In the genomic region with DNA sequence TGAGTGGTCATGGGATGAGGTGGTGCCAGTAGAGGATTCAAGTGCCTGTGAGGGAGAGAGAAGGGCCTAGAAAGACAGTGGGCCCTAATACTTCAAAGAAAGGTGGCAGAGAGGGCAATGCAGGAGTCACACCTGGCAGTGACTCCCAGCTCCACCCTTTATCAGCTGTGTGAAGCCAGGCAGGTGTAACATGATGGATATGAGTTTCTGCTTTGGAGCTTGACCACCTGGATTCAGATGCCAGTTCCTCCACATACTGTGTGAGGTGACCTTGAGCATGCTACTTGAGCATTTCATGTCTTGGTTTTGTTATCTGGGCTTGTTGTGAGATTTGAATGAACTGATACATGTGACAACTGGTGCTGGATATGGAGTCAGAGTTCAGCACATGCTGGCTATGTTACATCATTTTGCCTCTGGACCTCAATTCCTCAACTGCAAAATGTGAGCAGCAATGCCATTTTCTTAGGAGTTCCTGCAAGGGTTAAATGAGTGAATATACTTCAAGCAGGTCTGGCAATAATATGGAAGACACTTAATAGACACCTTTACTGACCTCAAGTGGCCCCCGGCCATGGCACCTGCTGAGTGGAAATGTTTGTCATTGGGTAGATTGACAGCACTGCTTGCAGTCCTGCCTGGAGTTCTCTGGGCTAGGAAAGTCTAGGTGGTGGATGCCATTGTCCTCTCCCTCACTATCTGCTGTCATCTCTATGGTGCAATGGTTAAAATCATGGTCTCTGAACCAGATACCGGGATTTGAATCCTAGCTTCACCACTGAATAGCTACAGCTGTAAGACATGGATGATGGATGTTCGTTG, we compare ENCODE assay signal across 3 cellular contexts.
TF ChIP-seq lines count a peak whose summit lies in the region.

No MANE protein-coding gene starts in this region.

TF ChIP-seq in IMR-90, 13 proteins besides CTCF, POLR2A, EP300 and RAD21:
- TF ChIP-seq CEBPB (IDR thresholded peaks at IDR 0.05; ENCODE audit: low read depth, low read length) = peak; percentile 65; the same call in 1 of the 2 replicates
- no peak for TF ChIP-seq FOS (IDR thresholded peaks at IDR 0.05; ENCODE audit: low read depth, low read length)

TF ChIP-seq in neural cell, 6 proteins besides CTCF, POLR2A, EP300 and RAD21:
- TF ChIP-seq, protein P1, sequence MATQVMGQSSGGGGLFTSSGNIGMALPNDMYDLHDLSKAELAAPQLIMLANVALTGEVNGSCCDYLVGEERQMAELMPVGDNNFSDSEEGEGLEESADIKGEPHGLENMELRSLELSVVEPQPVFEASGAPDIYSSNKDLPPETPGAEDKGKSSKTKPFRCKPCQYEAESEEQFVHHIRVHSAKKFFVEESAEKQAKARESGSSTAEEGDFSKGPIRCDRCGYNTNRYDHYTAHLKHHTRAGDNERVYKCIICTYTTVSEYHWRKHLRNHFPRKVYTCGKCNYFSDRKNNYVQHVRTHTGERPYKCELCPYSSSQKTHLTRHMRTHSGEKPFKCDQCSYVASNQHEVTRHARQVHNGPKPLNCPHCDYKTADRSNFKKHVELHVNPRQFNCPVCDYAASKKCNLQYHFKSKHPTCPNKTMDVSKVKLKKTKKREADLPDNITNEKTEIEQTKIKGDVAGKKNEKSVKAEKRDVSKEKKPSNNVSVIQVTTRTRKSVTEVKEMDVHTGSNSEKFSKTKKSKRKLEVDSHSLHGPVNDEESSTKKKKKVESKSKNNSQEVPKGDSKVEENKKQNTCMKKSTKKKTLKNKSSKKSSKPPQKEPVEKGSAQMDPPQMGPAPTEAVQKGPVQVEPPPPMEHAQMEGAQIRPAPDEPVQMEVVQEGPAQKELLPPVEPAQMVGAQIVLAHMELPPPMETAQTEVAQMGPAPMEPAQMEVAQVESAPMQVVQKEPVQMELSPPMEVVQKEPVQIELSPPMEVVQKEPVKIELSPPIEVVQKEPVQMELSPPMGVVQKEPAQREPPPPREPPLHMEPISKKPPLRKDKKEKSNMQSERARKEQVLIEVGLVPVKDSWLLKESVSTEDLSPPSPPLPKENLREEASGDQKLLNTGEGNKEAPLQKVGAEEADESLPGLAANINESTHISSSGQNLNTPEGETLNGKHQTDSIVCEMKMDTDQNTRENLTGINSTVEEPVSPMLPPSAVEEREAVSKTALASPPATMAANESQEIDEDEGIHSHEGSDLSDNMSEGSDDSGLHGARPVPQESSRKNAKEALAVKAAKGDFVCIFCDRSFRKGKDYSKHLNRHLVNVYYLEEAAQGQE (IDR thresholded peaks at IDR 0.05; ENCODE audit: borderline replicate concordance) = no peak
- TF ChIP-seq SMC3 (conservative IDR thresholded peaks at IDR 0.05; ENCODE audit: poor library complexity) = no peak
TF ChIP-seq in neural cell: peak in this region for 0.

TF ChIP-seq in SK-N-SH treated with all-trans-retinoic acid at 6 μM for 48 hours, 23 proteins besides CTCF, POLR2A, EP300 and RAD21:
- TF ChIP-seq, protein P2, sequence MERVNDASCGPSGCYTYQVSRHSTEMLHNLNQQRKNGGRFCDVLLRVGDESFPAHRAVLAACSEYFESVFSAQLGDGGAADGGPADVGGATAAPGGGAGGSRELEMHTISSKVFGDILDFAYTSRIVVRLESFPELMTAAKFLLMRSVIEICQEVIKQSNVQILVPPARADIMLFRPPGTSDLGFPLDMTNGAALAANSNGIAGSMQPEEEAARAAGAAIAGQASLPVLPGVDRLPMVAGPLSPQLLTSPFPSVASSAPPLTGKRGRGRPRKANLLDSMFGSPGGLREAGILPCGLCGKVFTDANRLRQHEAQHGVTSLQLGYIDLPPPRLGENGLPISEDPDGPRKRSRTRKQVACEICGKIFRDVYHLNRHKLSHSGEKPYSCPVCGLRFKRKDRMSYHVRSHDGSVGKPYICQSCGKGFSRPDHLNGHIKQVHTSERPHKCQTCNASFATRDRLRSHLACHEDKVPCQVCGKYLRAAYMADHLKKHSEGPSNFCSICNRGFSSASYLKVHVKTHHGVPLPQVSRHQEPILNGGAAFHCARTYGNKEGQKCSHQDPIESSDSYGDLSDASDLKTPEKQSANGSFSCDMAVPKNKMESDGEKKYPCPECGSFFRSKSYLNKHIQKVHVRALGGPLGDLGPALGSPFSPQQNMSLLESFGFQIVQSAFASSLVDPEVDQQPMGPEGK (CRISPR knock-in tag; IDR thresholded peaks at IDR 0.05; ENCODE audit: borderline replicate concordance) = no peak
- TF ChIP-seq ESRRG (CRISPR knock-in tag; IDR thresholded peaks at IDR 0.05) (no peak), GLIS3 (CRISPR knock-in tag; IDR thresholded peaks at IDR 0.05) (no peak), OSR1 (CRISPR knock-in tag; IDR thresholded peaks at IDR 0.05) (no peak), ZC3H10 (CRISPR knock-in tag; IDR thresholded peaks at IDR 0.05) (no peak), ZNF8 (CRISPR knock-in tag; IDR thresholded peaks at IDR 0.05) (no peak), PPARA (CRISPR knock-in tag; IDR thresholded peaks at IDR 0.05; ENCODE audit: borderline replicate concordance) (no peak), ZNF565 (CRISPR knock-in tag; conservative IDR thresholded peaks at IDR 0.05; ENCODE audit: low read depth) (no peak), ZFP30 (CRISPR knock-in tag; IDR thresholded peaks at IDR 0.05) (no peak), ISL1 (CRISPR knock-in tag; IDR thresholded peaks at IDR 0.05) (no peak), CSDC2 (CRISPR knock-in tag; IDR thresholded peaks at IDR 0.05) (no peak)
- TF ChIP-seq, protein P3, sequence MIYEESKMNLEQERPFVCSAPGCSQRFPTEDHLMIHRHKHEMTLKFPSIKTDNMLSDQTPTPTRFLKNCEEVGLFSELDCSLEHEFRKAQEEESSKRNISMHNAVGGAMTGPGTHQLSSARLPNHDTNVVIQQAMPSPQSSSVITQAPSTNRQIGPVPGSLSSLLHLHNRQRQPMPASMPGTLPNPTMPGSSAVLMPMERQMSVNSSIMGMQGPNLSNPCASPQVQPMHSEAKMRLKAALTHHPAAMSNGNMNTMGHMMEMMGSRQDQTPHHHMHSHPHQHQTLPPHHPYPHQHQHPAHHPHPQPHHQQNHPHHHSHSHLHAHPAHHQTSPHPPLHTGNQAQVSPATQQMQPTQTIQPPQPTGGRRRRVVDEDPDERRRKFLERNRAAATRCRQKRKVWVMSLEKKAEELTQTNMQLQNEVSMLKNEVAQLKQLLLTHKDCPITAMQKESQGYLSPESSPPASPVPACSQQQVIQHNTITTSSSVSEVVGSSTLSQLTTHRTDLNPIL (CRISPR knock-in tag; IDR thresholded peaks at IDR 0.05; ENCODE audit: low read depth) = no peak
- TF ChIP-seq, protein P4, sequence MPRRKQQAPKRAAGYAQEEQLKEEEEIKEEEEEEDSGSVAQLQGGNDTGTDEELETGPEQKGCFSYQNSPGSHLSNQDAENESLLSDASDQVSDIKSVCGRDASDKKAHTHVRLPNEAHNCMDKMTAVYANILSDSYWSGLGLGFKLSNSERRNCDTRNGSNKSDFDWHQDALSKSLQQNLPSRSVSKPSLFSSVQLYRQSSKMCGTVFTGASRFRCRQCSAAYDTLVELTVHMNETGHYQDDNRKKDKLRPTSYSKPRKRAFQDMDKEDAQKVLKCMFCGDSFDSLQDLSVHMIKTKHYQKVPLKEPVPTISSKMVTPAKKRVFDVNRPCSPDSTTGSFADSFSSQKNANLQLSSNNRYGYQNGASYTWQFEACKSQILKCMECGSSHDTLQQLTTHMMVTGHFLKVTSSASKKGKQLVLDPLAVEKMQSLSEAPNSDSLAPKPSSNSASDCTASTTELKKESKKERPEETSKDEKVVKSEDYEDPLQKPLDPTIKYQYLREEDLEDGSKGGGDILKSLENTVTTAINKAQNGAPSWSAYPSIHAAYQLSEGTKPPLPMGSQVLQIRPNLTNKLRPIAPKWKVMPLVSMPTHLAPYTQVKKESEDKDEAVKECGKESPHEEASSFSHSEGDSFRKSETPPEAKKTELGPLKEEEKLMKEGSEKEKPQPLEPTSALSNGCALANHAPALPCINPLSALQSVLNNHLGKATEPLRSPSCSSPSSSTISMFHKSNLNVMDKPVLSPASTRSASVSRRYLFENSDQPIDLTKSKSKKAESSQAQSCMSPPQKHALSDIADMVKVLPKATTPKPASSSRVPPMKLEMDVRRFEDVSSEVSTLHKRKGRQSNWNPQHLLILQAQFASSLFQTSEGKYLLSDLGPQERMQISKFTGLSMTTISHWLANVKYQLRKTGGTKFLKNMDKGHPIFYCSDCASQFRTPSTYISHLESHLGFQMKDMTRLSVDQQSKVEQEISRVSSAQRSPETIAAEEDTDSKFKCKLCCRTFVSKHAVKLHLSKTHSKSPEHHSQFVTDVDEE (CRISPR knock-in tag; IDR thresholded peaks at IDR 0.05) = no peak
- TF ChIP-seq, protein P5, sequence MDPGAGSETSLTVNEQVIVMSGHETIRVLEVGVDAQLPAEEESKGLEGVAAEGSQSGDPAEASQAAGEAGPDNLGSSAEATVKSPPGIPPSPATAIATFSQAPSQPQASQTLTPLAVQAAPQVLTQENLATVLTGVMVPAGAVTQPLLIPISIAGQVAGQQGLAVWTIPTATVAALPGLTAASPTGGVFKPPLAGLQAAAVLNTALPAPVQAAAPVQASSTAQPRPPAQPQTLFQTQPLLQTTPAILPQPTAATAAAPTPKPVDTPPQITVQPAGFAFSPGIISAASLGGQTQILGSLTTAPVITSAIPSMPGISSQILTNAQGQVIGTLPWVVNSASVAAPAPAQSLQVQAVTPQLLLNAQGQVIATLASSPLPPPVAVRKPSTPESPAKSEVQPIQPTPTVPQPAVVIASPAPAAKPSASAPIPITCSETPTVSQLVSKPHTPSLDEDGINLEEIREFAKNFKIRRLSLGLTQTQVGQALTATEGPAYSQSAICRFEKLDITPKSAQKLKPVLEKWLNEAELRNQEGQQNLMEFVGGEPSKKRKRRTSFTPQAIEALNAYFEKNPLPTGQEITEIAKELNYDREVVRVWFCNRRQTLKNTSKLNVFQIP (CRISPR knock-in tag; IDR thresholded peaks at IDR 0.05; ENCODE audit: borderline replicate concordance, low read depth) = no peak
